Comparison of ENCODE assay signal across 22 cellular contexts in genomic region chr1:46802901-46803574, GRCh38. TPM values are rescaled to one million over a fixed set of nuclear protein-coding genes. Genes with fewer than 3 reads are reported as not detected.
DNase-seq lines count a peak whose midpoint lies in the region; ATAC-seq and TF ChIP-seq lines count a peak whose summit lies in the region.
"Had no signal": no experiment of that assay in that cellular context is flagged by ENCODE, and none has a peak within 500 bp of the region (broad histone marks: within the 10 kb centered on the region; RNA-seq: fewer than 3 reads in every experiment).

No MANE protein-coding gene starts in this region.

- H3K4me1 ChIP-seq in breast epithelium (peaks cover 11 to 17% of the 10 kb centered on the region in 2 donors), mammary epithelial cell (ENCODE audit: insufficient read depth, low read length) (peaks cover 8% of the 10 kb centered on the region), upper lobe of right lung (peaks cover 49% of the 10 kb centered on the region)
- H3K4me1 ChIP-seq: Caco-2, Peyer's patch had no signal

- H3K27ac Mint-ChIP-seq in glutamatergic neuron (ENCODE audit: unreplicated experiment): no peak overlapping the region
- H3K27ac Mint-ChIP-seq: CD4-positive, alpha-beta memory T cell had no signal

- CTCF ChIA-PET in mammary epithelial cell (lab: Charles Lee; ENCODE audit: low non-redundant PET): no interaction called here

- BruUV-seq in mammary epithelial cell (replicated peaks; lab: Mats Ljungman, UMichigan): no TSS peak

- no peaks in the 10 kb centered on the region for H3K4me1 Mint-ChIP-seq in glutamatergic neuron (ENCODE audit: low read depth, unreplicated experiment)

- H3K27me3 Mint-ChIP-seq in glutamatergic neuron (ENCODE audit: unreplicated experiment): peaks cover 5% of the 10 kb centered on the region

- H3K4me3 ChIP-seq in breast epithelium (peak overlapping the region in 2 of 3 donors; percentile 13 to 58), mammary epithelial cell (replicated peaks in 1 of 3; ENCODE audit: insufficient read depth in 1 of 3, low read depth in 2 of 3, low read length in 3 of 3) (no peak overlapping the region), upper lobe of right lung (peak overlapping the region; percentile 51)
- H3K4me3 ChIP-seq: BLaER1 treated with 17β-estradiol and CSF1 and Interleukin-3, amounts not matched to agents 10 nM and 100 nM; Peyer's patch had no signal

- H3K4me3 Mint-ChIP-seq in glutamatergic neuron (ENCODE audit: unreplicated experiment): no peak overlapping the region
- H3K4me3 Mint-ChIP-seq: CD4-positive, alpha-beta memory T cell had no signal

- intact Hi-C loops in breast epithelium (cut with DNase I; ENCODE audit: low total_unique reads) (no loop called here), mammary epithelial cell (cut with micrococcal nuclease) (no loop called here), sciatic nerve (cut with DNase I) (no loop called here), upper lobe of right lung (cut with DNase I) (no loop called here)

- TF ChIP-seq CTCF in breast epithelium (IDR thresholded peaks at IDR 0.05) (no peak), mammary epithelial cell (conservative IDR thresholded peaks at IDR 0.05 in 1 of 2, IDR thresholded peaks at IDR 0.05 in 1 of 2; ENCODE audit: extremely low read depth in 1 of 2, insufficient read depth in 1 of 2, low read depth in 1 of 2, low read length in 2 of 2) (no peak), upper lobe of right lung (IDR thresholded peaks at IDR 0.05) (no peak), glutamatergic neuron (IDR thresholded peaks at IDR 0.05; ENCODE audit: partially characterized antibody, unreplicated experiment) (no peak)

- H3K4me2 ChIP-seq in mammary epithelial cell (ENCODE audit: insufficient read depth, low read depth, low read length): no peak overlapping the region
- H3K4me2 ChIP-seq: BLaER1 treated with 17β-estradiol and CSF1 and Interleukin-3, amounts not matched to agents 10 nM and 100 nM had no signal

- H3K79me2 ChIP-seq in mammary epithelial cell (ENCODE audit: insufficient read depth, low read length): no peaks in the 10 kb centered on the region

- DNase-seq in breast epithelium (ENCODE audit: low spot score in 2 of 2) (no peak), mammary epithelial cell (no peak), islet precursor cell (peak; percentile 24), sciatic nerve (ENCODE audit: low spot score) (peak; percentile 22), upper lobe of right lung (no peak), kidney tubule cell (ENCODE audit: low spot score) (no peak), glutamatergic neuron (no peak)
- DNase-seq: ACHN; Caco-2; CD4-positive, alpha-beta memory T cell; H7; Kasumi-1; NCI-H1694; NCI-H2081 treated with DMSO at 0.1 percent for 48 hours; NCI-H2171 treated with DMSO at 0.1 percent for 48 hours; NCI-H524 treated with DMSO at 0.1 percent for 48 hours; NCI-H82; Peyer's patch had no signal

- no peak overlapping the region for H3K9ac ChIP-seq in mammary epithelial cell (ENCODE audit: insufficient read depth, low read length)
- H3K9ac ChIP-seq: BLaER1 treated with 17β-estradiol and CSF1 and Interleukin-3, amounts not matched to agents 10 nM and 100 nM had no signal

- ATAC-seq in sciatic nerve (no peak), upper lobe of right lung (no peak), GM21786 (IDR thresholded peaks at IDR 0.05; ENCODE audit: unreplicated experiment) (no peak)

- H3K9me3 ChIP-seq in breast epithelium: no peaks in the 10 kb centered on the region
- no peaks in the 10 kb centered on the region for H3K9me3 ChIP-seq in mammary epithelial cell (replicated peaks; ENCODE audit: insufficient read depth, low read length)
- H3K9me3 ChIP-seq in upper lobe of right lung: no peaks in the 10 kb centered on the region
- H3K9me3 ChIP-seq: Caco-2, Peyer's patch had no signal

- H3K27ac ChIP-seq in breast epithelium (peak overlapping the region in 1 of 2 donors; percentile 94), mammary epithelial cell (ENCODE audit: insufficient read depth, low read depth, low read length) (no peak overlapping the region), upper lobe of right lung (peak overlapping the region; percentile 86)
- H3K27ac ChIP-seq: 22Rv1; BLaER1 treated with 17β-estradiol and CSF1 and Interleukin-3, amounts not matched to agents 10 nM and 100 nM; Peyer's patch had no signal

- no peak overlapping the region for H2AFZ ChIP-seq in mammary epithelial cell (ENCODE audit: low read depth, low read length)

- H3K36me3 Mint-ChIP-seq in glutamatergic neuron (ENCODE audit: unreplicated experiment): no peaks in the 10 kb centered on the region

- dilution Hi-C loops in mammary epithelial cell (cut with HindIII; ENCODE audit: low sequenced_read_pairs): no loop called here

- no peak for TF ChIP-seq POLR2A in breast epithelium (IDR thresholded peaks at IDR 0.05)

- H3K36me3 ChIP-seq in breast epithelium (no peaks in the 10 kb centered on the region), mammary epithelial cell (ENCODE audit: insufficient read depth, low read length) (no peaks in the 10 kb centered on the region), upper lobe of right lung (no peaks in the 10 kb centered on the region)
- H3K36me3 ChIP-seq: BLaER1 treated with 17β-estradiol and CSF1 and Interleukin-3, amounts not matched to agents 10 nM and 100 nM; Peyer's patch had no signal

- WGBS in mammary epithelial cell (ENCODE audit: low coverage, missing lambda C conversion rate): 74% methylated on average over 6 of the region's 6 CpGs

- in situ Hi-C loops in mammary epithelial cell (cut with MboI; ENCODE audit: low sequenced_read_pairs in 2 of 2): no loop called here

- H3K9me3 Mint-ChIP-seq in glutamatergic neuron (ENCODE audit: unreplicated experiment): no peaks in the 10 kb centered on the region

- no peaks in the 10 kb centered on the region for H3K27me3 ChIP-seq in breast epithelium
- no peaks in the 10 kb centered on the region for H3K27me3 ChIP-seq in mammary epithelial cell (ENCODE audit: insufficient read depth, low read length)
- no peaks in the 10 kb centered on the region for H3K27me3 ChIP-seq in upper lobe of right lung
- H3K27me3 ChIP-seq: BLaER1 treated with 17β-estradiol and CSF1 and Interleukin-3, amounts not matched to agents 10 nM and 100 nM; Peyer's patch had no signal

- H4K20me1 ChIP-seq in mammary epithelial cell (ENCODE audit: insufficient read depth, low read length): no peaks in the 10 kb centered on the region
- H4K20me1 ChIP-seq: BLaER1 treated with 17β-estradiol and CSF1 and Interleukin-3, amounts not matched to agents 10 nM and 100 nM had no signal

RNA-seq across cellular contexts. Expression of gene CYP4B1, which starts 4.2 kb away (rescaled TPM):
- total RNA-seq in breast epithelium (100 to 1,000 TPM in 1 of 3 donors, 10 to 100 TPM in 2; 58.4 to 882 (median 74.1) TPM), mammary epithelial cell (under 1 TPM; 0.17 to 0.52 TPM), sciatic nerve (20.9 TPM), upper lobe of right lung (268 TPM), glutamatergic neuron (ENCODE audit: unreplicated experiment) (not detected)
- polyA plus RNA-seq in mammary epithelial cell: 0.52 TPM
- polyA minus RNA-seq in mammary epithelial cell: not detected
- total RNA-seq: Caco-2; CD4-positive, alpha-beta memory T cell; G401; H7 had no signal

Comparison
In these comparisons a context has a peak if more than half of its experiments do, and no peak if none do; other contexts are left out.
1. H3K4me3 ChIP-seq: peak in breast epithelium (2 of 3) and upper lobe of right lung (single experiment); none in mammary epithelial cell (0 of 3).
2. RNA of gene CYP4B1, which starts 4.2 kb away (total RNA-seq): 268 TPM in upper lobe of right lung (single experiment), 58.4 to 882 TPM in breast epithelium and 20.9 TPM in sciatic nerve (single experiment); 0.17 to 0.52 TPM in mammary epithelial cell and not detected in glutamatergic neuron (single experiment); every median in the first group is over 10 times any median in the second.
3. DNase-seq: peak in islet precursor cell (single experiment) and sciatic nerve (single experiment); none in breast epithelium (0 of 2), mammary epithelial cell (single experiment), upper lobe of right lung (single experiment), kidney tubule cell (single experiment) and glutamatergic neuron (single experiment).